8 cellular contexts compared by ENCODE assay signal in the genomic region with DNA sequence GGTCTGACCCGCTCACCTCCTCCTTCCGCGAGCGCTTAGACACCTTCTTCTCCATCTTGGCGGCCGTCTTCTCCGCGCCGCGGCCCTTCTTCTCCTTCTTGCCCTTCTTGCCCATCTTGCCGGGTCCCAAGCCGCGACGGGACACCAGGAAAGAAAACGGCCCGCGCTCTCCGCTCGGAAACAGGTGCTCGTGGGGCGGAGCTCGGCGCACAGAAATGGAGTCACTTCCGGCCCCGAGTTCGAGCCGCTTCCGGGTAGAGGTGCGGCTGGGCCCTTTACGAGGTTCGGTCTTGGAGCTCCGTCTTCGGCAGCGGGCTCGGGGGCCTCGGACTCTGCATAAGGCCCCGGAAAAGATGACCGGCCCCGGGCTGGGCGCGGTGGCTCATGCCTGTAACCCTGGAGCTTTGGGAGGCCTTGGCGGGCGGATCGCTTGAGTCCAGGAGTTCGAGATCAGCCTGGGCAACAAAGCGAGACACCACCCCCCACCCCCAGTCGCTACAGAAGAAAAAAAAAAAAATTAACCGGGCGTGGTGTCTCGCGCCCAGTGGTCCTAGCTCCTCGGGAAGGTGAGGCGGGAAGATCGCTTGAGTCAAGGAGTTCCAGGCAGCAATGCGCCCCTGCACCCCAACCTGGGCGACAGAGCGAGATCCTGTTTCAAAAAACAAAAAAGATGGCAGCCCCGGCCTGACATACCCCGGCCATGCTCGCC.
DNase-seq lines count a peak whose midpoint lies in the region; ATAC-seq lines count a peak whose summit lies in the region.

A gene (minus strand): TSS at position 211 of the 709 bp plus-strand sequence. CDS start 96 bp downstream, at position 115.

- DNase-seq in C1 segment of cervical spinal cord (lab: John Stamatoyannopoulos, UW) (peak; percentile 52 to 92 (median 80)), OCI-M1 (lab: John Stamatoyannopoulos, UW) (peak; percentile 92), activated T-cell treated with anti-CD3 and anti-CD28 coated beads for 1 hour (ENCODE audit: low read depth) (peak; percentile 82), epidermal melanocyte (ENCODE audit: insufficient read length, low spot score) (peak; percentile 91), middle frontal gyrus (ENCODE audit: extremely low spot score, low spot score) (peak; percentile 76)
- DNase-seq in stimulated activated CD8-positive, alpha-beta memory T cell treated with anti-CD3 and anti-CD28 coated beads, Interleukin-2, amount 100 ng/mL, for 1 hour (ENCODE audit: low read depth in 2 of 2): peak; percentile 79 to 82

- ATAC-seq in GM19324 (IDR thresholded peaks at IDR 0.05; ENCODE audit: low FRiP score, unreplicated experiment) (peak; percentile 78), HG03571 (IDR thresholded peaks at IDR 0.05; ENCODE audit: unreplicated experiment) (peak; percentile 60)

Comparison
In these comparisons a context has a peak if more than half of its experiments do, and no peak if none do; other contexts are left out.
1. Peak in every context shown above with its lines: DNase-seq and ATAC-seq.